ENCODE assay signal across 1 cellular context in genomic region chr2:101296314-101296809, GRCh38.
TF ChIP-seq lines count a peak whose summit lies in the region.

No MANE protein-coding gene starts in this region.

TF ChIP-seq in IMR-90, 13 proteins besides CTCF, POLR2A, EP300 and RAD21:
- TF ChIP-seq, protein P1, sequence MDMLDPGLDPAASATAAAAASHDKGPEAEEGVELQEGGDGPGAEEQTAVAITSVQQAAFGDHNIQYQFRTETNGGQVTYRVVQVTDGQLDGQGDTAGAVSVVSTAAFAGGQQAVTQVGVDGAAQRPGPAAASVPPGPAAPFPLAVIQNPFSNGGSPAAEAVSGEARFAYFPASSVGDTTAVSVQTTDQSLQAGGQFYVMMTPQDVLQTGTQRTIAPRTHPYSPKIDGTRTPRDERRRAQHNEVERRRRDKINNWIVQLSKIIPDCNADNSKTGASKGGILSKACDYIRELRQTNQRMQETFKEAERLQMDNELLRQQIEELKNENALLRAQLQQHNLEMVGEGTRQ (IDR thresholded peaks at IDR 0.05; ENCODE audit: low read depth, low read length), result peak; percentile 72; the same call in 1 of the 2 replicates
- no peak for TF ChIP-seq MXI1 (IDR thresholded peaks at IDR 0.05; ENCODE audit: borderline replicate concordance, low read depth, low read length)
